In genomic region chr3:126356373-126357298, GRCh38 we compare ENCODE assay signal across 9 cellular contexts. TPM values are rescaled to one million over a fixed set of nuclear protein-coding genes. Genes with fewer than 3 reads are reported as not detected.
DNase-seq lines count a peak whose midpoint lies in the region; ATAC-seq and TF ChIP-seq lines count a peak whose summit lies in the region.
"Had no signal": no experiment of that assay in that cellular context is flagged by ENCODE, and none has a peak within 500 bp of the region (broad histone marks: within the 10 kb centered on the region; RNA-seq: fewer than 3 reads in every experiment).

No MANE protein-coding gene starts in this region.

- peaks cover 10% of the 10 kb centered on the region for H3K4me1 Mint-ChIP-seq in activated naive CD4-positive, alpha-beta T cell treated with anti-CD3 and anti-CD28 coated beads for 36 hours (ENCODE audit: low read depth)

- peak overlapping the region; percentile 82 for H3K4me3 Mint-ChIP-seq in activated naive CD4-positive, alpha-beta T cell treated with anti-CD3 and anti-CD28 coated beads for 36 hours

- peaks cover 41% of the 10 kb centered on the region for H3K27me3 Mint-ChIP-seq in activated naive CD4-positive, alpha-beta T cell treated with anti-CD3 and anti-CD28 coated beads for 36 hours (ENCODE audit: low read depth)

- peak overlapping the region; percentile 47 for H3K27ac ChIP-seq in WERI-Rb-1
- H3K27ac ChIP-seq: epithelial cell of prostate had no signal

- peak overlapping the region; percentile 34 for H2AFZ ChIP-seq in neuron (ENCODE audit: low read depth, low read length)

- H3K36me3 ChIP-seq in WERI-Rb-1 = no peaks in the 10 kb centered on the region
- no peaks in the 10 kb centered on the region for H3K36me3 ChIP-seq in neuron (ENCODE audit: insufficient read depth, low read length)

- H3K36me3 Mint-ChIP-seq in activated naive CD4-positive, alpha-beta T cell treated with anti-CD3 and anti-CD28 coated beads for 36 hours (ENCODE audit: low read depth) = no peaks in the 10 kb centered on the region
- no peaks in the 10 kb centered on the region for H3K36me3 Mint-ChIP-seq in activated naive CD4-positive, alpha-beta T cell treated with anti-CD3 and anti-CD28 coated beads, Interleukin-2, amount 50 U/mL, for 72 hours

- H3K27me3 ChIP-seq in WERI-Rb-1 (ENCODE audit: insufficient read depth, low read depth, severe bottlenecking) (no peaks in the 10 kb centered on the region), neuron (ENCODE audit: insufficient read depth, low read length) (peaks cover 20% of the 10 kb centered on the region)

- H3K9me3 ChIP-seq in WERI-Rb-1 (ENCODE audit: severe bottlenecking) (no peaks in the 10 kb centered on the region), neuron (ENCODE audit: low read length) (peaks cover 4% of the 10 kb centered on the region)

- peak overlapping the region; percentile 65 for H3K27ac Mint-ChIP-seq in activated naive CD4-positive, alpha-beta T cell treated with anti-CD3 and anti-CD28 coated beads for 36 hours
- H3K27ac Mint-ChIP-seq in activated naive CD4-positive, alpha-beta T cell treated with anti-CD3 and anti-CD28 coated beads, Interleukin-2, amount 50 U/mL, for 72 hours = no peak overlapping the region

- CTCF ChIA-PET in activated naive CD4-positive, alpha-beta T cell treated with anti-CD3 and anti-CD28 coated beads for 36 hours (lab: Charles Lee) = no interaction called here

- peaks cover 21% of the 10 kb centered on the region for H3K4me1 ChIP-seq in neuron (ENCODE audit: insufficient read depth, low read length)

- TF ChIP-seq CTCF in WERI-Rb-1 (IDR thresholded peaks at IDR 0.05; ENCODE audit: low read depth, low read length) (no peak), fibroblast of villous mesenchyme (IDR thresholded peaks at IDR 0.05; ENCODE audit: insufficient read depth, low read depth, low read length) (no peak)

- intact Hi-C loops in activated naive CD4-positive, alpha-beta T cell treated with anti-CD3 and anti-CD28 coated beads for 36 hours (cut with micrococcal nuclease) = loop anchor here (1.0 to 10.0 kb wide), 4 partner anchors 118 to 628 kb away; partner anchors contain the start of genes PLXNA1, SLC41A3 and ZXDC

- no peak for DNase-seq in activated naive CD4-positive, alpha-beta T cell treated with anti-CD3 and anti-CD28 coated beads for 36 hours
- DNase-seq in activated naive CD4-positive, alpha-beta T cell treated with anti-CD3 and anti-CD28 coated beads, Interleukin-2, amount 50 U/mL, for 72 hours (ENCODE audit: low spot score in 2 of 2) = no peak
- DNase-seq in WERI-Rb-1 (peak; percentile 24), fibroblast of villous mesenchyme (ENCODE audit: low read depth) (no peak), NCI-H2171 treated with DMSO at 0.1 percent for 48 hours (lab: John Stamatoyannopoulos, UW) (no peak)

- H3K4me3 ChIP-seq in WERI-Rb-1 (ENCODE audit: low read depth, low read length) = peak overlapping the region; percentile 53
- H3K4me3 ChIP-seq in fibroblast of villous mesenchyme (ENCODE audit: low read depth, low read length) = peak overlapping the region; percentile 56
- peak overlapping the region; percentile 59 for H3K4me3 ChIP-seq in neuron (ENCODE audit: low read length)

- no peaks in the 10 kb centered on the region for H3K9me3 Mint-ChIP-seq in activated naive CD4-positive, alpha-beta T cell treated with anti-CD3 and anti-CD28 coated beads for 36 hours
- no peaks in the 10 kb centered on the region for H3K9me3 Mint-ChIP-seq in activated naive CD4-positive, alpha-beta T cell treated with anti-CD3 and anti-CD28 coated beads, Interleukin-2, amount 50 U/mL, for 72 hours

- ATAC-seq in activated naive CD4-positive, alpha-beta T cell treated with anti-CD3 and anti-CD28 coated beads, Interleukin-2, amount 50 U/mL, for 72 hours = no peak
- ATAC-seq in HG03457 (IDR thresholded peaks at IDR 0.05; ENCODE audit: unreplicated experiment) (no peak), HG03095 (IDR thresholded peaks at IDR 0.05; ENCODE audit: unreplicated experiment) (no peak)

RNA-seq across cellular contexts. Expression of gene KLF15, which starts 0.6 kb away (rescaled TPM):
- total RNA-seq in activated naive CD4-positive, alpha-beta T cell treated with anti-CD3 and anti-CD28 coated beads for 36 hours = under 1 TPM; 0.62 to 0.89 TPM
- total RNA-seq in activated naive CD4-positive, alpha-beta T cell treated with anti-CD3 and anti-CD28 coated beads, Interleukin-2, amount 50 U/mL, for 72 hours = under 1 TPM in 1 of 2 donors, not detected in 1; 0.68 TPM
- total RNA-seq in fibroblast of villous mesenchyme = 0.32 and 0.43 TPM in 2 replicates

RNA-seq across cellular contexts. Expression of gene CFAP100, which starts 38.1 kb away (rescaled TPM):
- total RNA-seq in activated naive CD4-positive, alpha-beta T cell treated with anti-CD3 and anti-CD28 coated beads for 36 hours = not detected
- not detected for total RNA-seq in activated naive CD4-positive, alpha-beta T cell treated with anti-CD3 and anti-CD28 coated beads, Interleukin-2, amount 50 U/mL, for 72 hours
- not detected in 2 replicates for total RNA-seq in fibroblast of villous mesenchyme
